In the genomic region with DNA sequence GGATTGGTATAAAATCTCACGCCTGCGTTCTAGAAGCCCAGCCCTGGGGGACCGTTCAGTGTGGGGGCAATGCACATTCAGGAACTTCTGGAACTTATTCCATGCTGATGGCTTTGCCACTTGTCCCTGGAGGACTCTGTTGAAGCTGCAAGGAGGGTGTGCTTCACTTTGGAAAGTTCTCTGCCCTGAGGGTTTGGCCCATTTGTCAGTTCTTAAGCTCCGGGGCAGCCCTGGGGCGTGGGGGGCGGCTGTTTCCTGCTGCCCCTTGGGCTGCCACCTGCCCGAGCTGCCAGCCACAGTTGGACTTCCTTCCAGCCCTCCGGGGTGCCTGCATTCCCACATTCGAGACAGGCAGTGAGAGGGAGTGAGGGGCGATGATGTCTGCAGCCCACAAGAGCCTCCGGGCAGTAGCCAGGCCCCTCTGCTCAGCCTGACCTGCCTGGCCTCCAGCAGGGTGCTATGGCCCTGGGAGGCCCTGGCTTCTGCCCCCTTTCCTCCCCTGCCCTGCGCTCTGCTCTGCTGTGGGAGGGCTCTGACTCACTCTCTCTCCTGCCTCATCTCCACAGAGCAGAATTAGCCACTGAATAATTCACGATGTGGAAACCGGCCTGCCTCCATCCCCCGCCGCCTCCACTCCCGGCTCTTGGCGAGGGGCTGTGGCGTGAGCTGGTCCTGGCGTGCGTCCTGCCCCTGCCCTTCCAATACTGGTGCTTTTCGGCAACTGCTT, we compare ENCODE assay signal across 8 cellular contexts. TPM values are rescaled to one million over a fixed set of nuclear protein-coding genes. Genes with fewer than 3 reads are reported as not detected.
A peak's percentile ranks its signal among the peaks of the same experiment; 100 is the strongest.
DNase-seq lines count a peak whose midpoint lies in the region; ATAC-seq, FAIRE-seq and TF ChIP-seq lines count a peak whose summit lies in the region.
"Had no signal": no experiment of that assay in that cellular context is flagged by ENCODE, and none has a peak within 500 bp of the region (broad histone marks: within the 10 kb centered on the region; RNA-seq: fewer than 3 reads in every experiment).

No MANE protein-coding gene starts in this region.

- ATAC-seq in HG03159 (IDR thresholded peaks at IDR 0.05; ENCODE audit: unreplicated experiment): no peak

- no peaks in the 10 kb centered on the region for H4K20me1 ChIP-seq in GM23248 (ENCODE audit: insufficient read depth)

- no peaks in the 10 kb centered on the region for H3K27me3 ChIP-seq in GM23248 (replicated peaks; ENCODE audit: insufficient read depth)
- no peaks in the 10 kb centered on the region for H3K27me3 ChIP-seq in brain microvascular endothelial cell (replicated peaks)

- peak overlapping the region; percentile 93 for H3K4me2 ChIP-seq in GM23248 (ENCODE audit: unreplicated experiment)

- H3K4me1 ChIP-seq in GM23248 (ENCODE audit: insufficient read depth): peaks cover 27% of the 10 kb centered on the region
- peaks cover 31 to 53% of the 10 kb centered on the region in 2 donors for H3K4me1 ChIP-seq in kidney (ENCODE audit: control insufficient read depth in 1 of 2, insufficient read depth in 1 of 2, low read depth in 1 of 2, low read length in 2 of 2)

- H3K9ac ChIP-seq in GM23248 (peak overlapping the region; percentile 87), kidney (ENCODE audit: low read length in 2 of 2) (peak overlapping the region; percentile 57 to 93)

- in situ Hi-C loops in GM23248 (cut with MboI) (no loop called here), brain microvascular endothelial cell (cut with HindIII; ENCODE audit: low pct_ligation_motif_present, low sequenced_read_pairs) (no loop called here)

- H3K79me2 ChIP-seq in GM23248 (ENCODE audit: insufficient read depth): peaks cover 55% of the 10 kb centered on the region

- no peak for FAIRE-seq in kidney (lab: Jason Lieb, UNC)
- FAIRE-seq: islet of Langerhans had no signal

- DNase-seq in GM23248: peak; percentile 97
- DNase-seq in SIG-M5 (lab: John Stamatoyannopoulos, UW): peak; percentile 20
- DNase-seq in brain microvascular endothelial cell: peak; percentile 80
- DNase-seq in kidney: peak; percentile 88
- peak; percentile 23 to 28 for DNase-seq in stimulated activated CD4-positive, alpha-beta T cell treated with anti-CD3 and anti-CD28 coated beads, Interleukin-1b, Interleukin-23, amount 100 ng/mL, for 4 hours (ENCODE audit: low read depth in 2 of 2)
- DNase-seq in NCI-H1417 treated with DMSO at 0.1 percent for 48 hours (lab: John Stamatoyannopoulos, UW): no peak

- 0 to 1% methylated on average over 22 of the region's 22 CpGs for WGBS in GM23248 (ENCODE audit: low coverage in 1 of 2, low lambda C conversion rate in 2 of 2, missing lambda C conversion rate in 2 of 2), 2 experiments

- no peaks in the 10 kb centered on the region for H3K9me2 ChIP-seq in GM23248 (ENCODE audit: insufficient read depth)

- H3K4me3 ChIP-seq in GM23248 (peak overlapping the region; percentile 80), brain microvascular endothelial cell (ENCODE audit: low read depth, low read length) (peak overlapping the region; percentile 89), kidney (ENCODE audit: low read length in 2 of 2) (peak overlapping the region; percentile 53 to 88)

- peak overlapping the region; percentile 95 for H3K27ac ChIP-seq in GM23248
- H3K27ac ChIP-seq in brain microvascular endothelial cell: peak overlapping the region; percentile 72
- H3K27ac ChIP-seq in kidney (ENCODE audit: low read depth in 2 of 2, low read length in 2 of 2): peak overlapping the region; percentile 64 to 94

- intact Hi-C loops in kidney (cut with DNase I): no loop called here

- H3K36me3 ChIP-seq in GM23248 (ENCODE audit: low read depth) (no peaks in the 10 kb centered on the region), brain microvascular endothelial cell (replicated peaks) (no peaks in the 10 kb centered on the region), kidney (ENCODE audit: control insufficient read depth in 1 of 2, insufficient read depth in 2 of 2, low read length in 2 of 2) (no peaks in the 10 kb centered on the region)

- H3F3A ChIP-seq in GM23248 (ENCODE audit: insufficient read depth): peaks cover 4% of the 10 kb centered on the region; the same call in 1 of the 2 replicates

- no peak for TF ChIP-seq CTCF in brain microvascular endothelial cell (IDR thresholded peaks at IDR 0.05; ENCODE audit: low read depth, low read length, missing control alignments)
- TF ChIP-seq CTCF in kidney (IDR thresholded peaks at IDR 0.05; ENCODE audit: borderline replicate concordance, extremely low read depth, insufficient read depth): no peak

- no peak overlapping the region for H2AFZ ChIP-seq in GM23248

- H3K9me3 ChIP-seq in GM23248 (ENCODE audit: low read depth) (no peaks in the 10 kb centered on the region), kidney (ENCODE audit: control insufficient read depth in 1 of 2, low read length in 2 of 2) (no peaks in the 10 kb centered on the region)

RNA-seq across cellular contexts. Expression of a gene that starts 1.9 kb away (rescaled TPM):
- total RNA-seq in GM23248 (2014; rRNA removed; shearing (Covaris generic)): 25.3 and 33.6 TPM in 2 replicates
- polyA plus RNA-seq in GM23248 (2016; fragmentation: Nextera tagmentation; extraction: Ambion mirVana): 43.5 and 46.0 TPM in 2 replicates
- total RNA-seq in kidney: 55.0 TPM
- polyA plus RNA-seq in kidney (ENCODE audit: insufficient read depth, low read depth, low replicate concordance): 22.5 TPM

RNA-seq across cellular contexts. Expression of a gene that starts 54.3 kb away (rescaled TPM):
- 3.4 and 4.4 TPM in 2 replicates for total RNA-seq in GM23248 (2014; rRNA removed; shearing (Covaris generic))
- polyA plus RNA-seq in GM23248 (2016; fragmentation: Nextera tagmentation; extraction: Ambion mirVana) (5.9 TPM in 2 replicates), kidney (ENCODE audit: insufficient read depth, low read depth, low replicate concordance) (not detected)
- 0.16 TPM for total RNA-seq in kidney
